In the genomic region with DNA sequence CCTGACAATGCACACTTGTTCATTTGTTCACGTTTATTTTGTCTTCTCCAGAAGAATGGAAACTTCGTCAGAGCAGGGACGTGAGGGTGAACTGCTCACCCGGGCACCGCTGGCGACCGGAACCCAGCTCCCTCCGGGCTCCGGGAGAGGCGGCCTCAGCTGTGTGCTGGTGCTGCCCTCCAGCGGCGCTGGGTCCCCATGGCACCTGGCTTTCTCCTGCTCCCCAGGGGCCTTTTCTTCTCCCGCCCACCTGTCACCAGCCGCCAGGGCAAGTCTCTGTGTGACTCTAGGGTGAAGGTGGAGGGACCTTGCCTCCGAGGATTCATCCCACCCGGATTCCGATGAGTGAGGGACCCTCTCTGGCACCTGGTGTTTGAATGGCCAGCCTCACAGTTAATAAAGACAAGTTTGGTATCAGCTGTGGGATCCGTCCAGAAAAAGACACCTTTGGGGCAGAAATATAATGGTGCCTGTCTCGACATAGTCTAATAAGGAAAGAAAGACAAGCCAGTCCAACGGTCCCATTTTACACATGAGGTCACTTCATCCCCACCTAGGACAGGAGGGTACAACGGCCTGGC, we compare ENCODE assay signal across 8 cellular contexts. TPM values are rescaled to one million over a fixed set of nuclear protein-coding genes. Genes with fewer than 3 reads are reported as not detected.
DNase-seq lines count a peak whose midpoint lies in the region; ATAC-seq and TF ChIP-seq lines count a peak whose summit lies in the region.

No MANE protein-coding gene starts in this region.

- DNase-seq in AG08395 (ENCODE audit: low spot score) = peak; percentile 96
- DNase-seq in NCI-H345 (lab: John Stamatoyannopoulos, UW) = peak; percentile 87
- DNase-seq in activated CD4-positive, alpha-beta T cell treated with anti-CD3 and anti-CD28 coated beads for 36 hours = peak; percentile 94
- peak; percentile 83 for DNase-seq in colonic mucosa
- peak; percentile 82 to 97 for DNase-seq in left lung
- peak; percentile 90 to 92 for DNase-seq in stimulated activated CD4-positive, alpha-beta T cell treated with anti-CD3 and anti-CD28 coated beads, Interleukin-2, amount 100 ng/mL, for 24 hours

- H3K27ac ChIP-seq in colonic mucosa (no peak overlapping the region), left lung (peak overlapping the region; percentile 53 to 70)

- peaks cover 21% of the 10 kb centered on the region for H3K4me1 Mint-ChIP-seq in activated CD4-positive, alpha-beta T cell treated with anti-CD3 and anti-CD28 coated beads for 36 hours

- peak overlapping the region; percentile 51 to 71 for H3K9ac ChIP-seq in colonic mucosa (ENCODE audit: low read depth in 2 of 2, low read length in 2 of 2)

- peak; percentile 52 for ATAC-seq in GM18870 (IDR thresholded peaks at IDR 0.05; ENCODE audit: unreplicated experiment)
- ATAC-seq in HG03175 (IDR thresholded peaks at IDR 0.05; ENCODE audit: unreplicated experiment) = peak; percentile 73
- ATAC-seq in activated CD4-positive, alpha-beta T cell treated with anti-CD3 and anti-CD28 coated beads for 36 hours = peak; percentile 95
- peak; percentile 100 for ATAC-seq in left lung

- H3K27ac Mint-ChIP-seq in activated CD4-positive, alpha-beta T cell treated with anti-CD3 and anti-CD28 coated beads for 36 hours = peak overlapping the region; percentile 86

- H3K9me3 Mint-ChIP-seq in activated CD4-positive, alpha-beta T cell treated with anti-CD3 and anti-CD28 coated beads for 36 hours (ENCODE audit: low read depth) = no peaks in the 10 kb centered on the region

- H3K9me3 ChIP-seq in colonic mucosa (no peaks in the 10 kb centered on the region), left lung (no peaks in the 10 kb centered on the region)

- peaks cover 2% of the 10 kb centered on the region for H3K27me3 Mint-ChIP-seq in activated CD4-positive, alpha-beta T cell treated with anti-CD3 and anti-CD28 coated beads for 36 hours

- H3K36me3 ChIP-seq in colonic mucosa = no peaks in the 10 kb centered on the region
- H3K36me3 ChIP-seq in left lung = no peaks in the 10 kb centered on the region

- H3K4me3 ChIP-seq in colonic mucosa = peak overlapping the region; percentile 61
- peak overlapping the region; percentile 52 to 60 for H3K4me3 ChIP-seq in left lung

- H3K4me1 ChIP-seq in colonic mucosa = no peaks in the 10 kb centered on the region
- peaks cover 0 to 9% of the 10 kb centered on the region in 2 donors for H3K4me1 ChIP-seq in left lung

- no peaks in the 10 kb centered on the region for H3K27me3 ChIP-seq in colonic mucosa
- H3K27me3 ChIP-seq in left lung = peaks cover 0 to 4% of the 10 kb centered on the region in 2 donors

- intact Hi-C loops in activated CD4-positive, alpha-beta T cell treated with anti-CD3 and anti-CD28 coated beads for 36 hours (cut with DNase I, micrococcal nuclease) = loop anchor here (1.0 to 10.0 kb wide), 11 partner anchors 32 to 432 kb away; partner anchors contain the start of genes CHST1 (in 1 of the 2) and CRY2 (in 1 of the 2)
- intact Hi-C loops in colonic mucosa (cut with DNase I) (loop anchor here (10.0 kb wide), 2 partner anchors 233 to 407 kb away; no protein-coding TSS in a partner anchor), left lung (cut with DNase I) (loop anchor here in 1 of 2 donors (5.0 to 10.0 kb wide), 4 partner anchors 107 to 427 kb away; partner anchors contain the start of gene CHST1)

- H3K36me3 Mint-ChIP-seq in activated CD4-positive, alpha-beta T cell treated with anti-CD3 and anti-CD28 coated beads for 36 hours (ENCODE audit: low read depth) = no peaks in the 10 kb centered on the region

- POLR2A ChIA-PET in activated CD4-positive, alpha-beta T cell treated with anti-CD3 and anti-CD28 coated beads for 36 hours (lab: Charles Lee) = no interaction called here

- H3K4me3 Mint-ChIP-seq in activated CD4-positive, alpha-beta T cell treated with anti-CD3 and anti-CD28 coated beads for 36 hours = peak overlapping the region; percentile 78

- TF ChIP-seq CTCF in colonic mucosa (IDR thresholded peaks at IDR 0.05) (peak; percentile 91), left lung (IDR thresholded peaks at IDR 0.05) (peak; percentile 91)

- CTCF ChIA-PET in activated CD4-positive, alpha-beta T cell treated with anti-CD3 and anti-CD28 coated beads for 36 hours (lab: Charles Lee) = interaction anchor here (0.6 to 3.1 kb wide), 79 partner anchors 10 to 1127 kb away, joined by 3 to 34 read pairs (median 4); partner anchors contain the start of gene CHST1

RNA-seq across cellular contexts. Expression of gene SLC35C1, which starts 32.9 kb away (rescaled TPM):
- total RNA-seq in activated CD4-positive, alpha-beta T cell treated with anti-CD3 and anti-CD28 coated beads for 36 hours = 1 to 10 TPM; 9.6 to 9.8 TPM
- 10 to 100 TPM; 37.5 to 45.2 TPM for total RNA-seq in colonic mucosa
- total RNA-seq in left lung = 10 to 100 TPM; 25.5 to 30.7 TPM
